ENCODE assay signal across 8 cellular contexts in genomic region chr11:57530596-57531507, GRCh38. TPM values are rescaled to one million over a fixed set of nuclear protein-coding genes. Genes with fewer than 3 reads are reported as not detected.
DNase-seq lines count a peak whose midpoint lies in the region; ATAC-seq lines count a peak whose summit lies in the region.

TSS of gene TIMM10 (minus strand) at chr11:57530754. CDS start at chr11:57530189, 565 bp downstream.

- H3K36me3 ChIP-seq in rectal smooth muscle tissue (ENCODE audit: control insufficient read depth, insufficient read depth, low read length) (no peaks in the 10 kb centered on the region), aorta (ENCODE audit: control insufficient read depth in 1 of 2, insufficient read depth in 2 of 2, low read length in 1 of 2) (no peaks in the 10 kb centered on the region)

- DNase-seq in NCI-H2081 (lab: John Stamatoyannopoulos, UW), result peak; percentile 97 to 99
- peak; percentile 92 for DNase-seq in T1000 (lab: John Stamatoyannopoulos, UW)
- peak; percentile 98 for DNase-seq in astrocyte of the hippocampus (ENCODE audit: low read depth, low spot score)
- DNase-seq in hepatic stellate cell (ENCODE audit: low spot score), result peak; percentile 88
- peak; percentile 96 to 97 for DNase-seq in aorta

- peaks cover 10% of the 10 kb centered on the region for H3K4me1 ChIP-seq in rectal smooth muscle tissue (ENCODE audit: control insufficient read depth, insufficient read depth, low read length)
- no peaks in the 10 kb centered on the region for H3K4me1 ChIP-seq in aorta (ENCODE audit: control insufficient read depth in 1 of 2, insufficient read depth in 2 of 2, low read length in 2 of 2)

- peak within 1 kb of the TSS; percentile 65 for H3K27ac ChIP-seq in rectal smooth muscle tissue (ENCODE audit: low read depth, low read length)
- no peak within 1 kb of the TSS for H3K27ac ChIP-seq in aorta (ENCODE audit: low read depth in 1 of 2, low read length in 2 of 2)

- no peaks in the 10 kb centered on the region for H3K27me3 ChIP-seq in rectal smooth muscle tissue (ENCODE audit: control insufficient read depth, insufficient read depth, low read length)
- H3K27me3 ChIP-seq in aorta (ENCODE audit: control insufficient read depth in 1 of 2, insufficient read depth in 2 of 2, low read length in 1 of 2), result no peaks in the 10 kb centered on the region

- ATAC-seq in GM18508 (IDR thresholded peaks at IDR 0.05; ENCODE audit: insufficient read depth, unreplicated experiment) (peak; percentile 97), HG03025 (IDR thresholded peaks at IDR 0.05; ENCODE audit: low FRiP score, unreplicated experiment) (peak; percentile 97), aorta (ENCODE audit: low FRiP score) (peak; percentile 96)

- intact Hi-C loops in aorta (cut with DNase I), result loop anchor here in 1 of 2 donors (2.0 to 5.0 kb wide), 2 partner anchors 126 to 194 kb away; partner anchors contain the start of genes CLP1, P2RX3 and SSRP1

- WGBS in aorta, 2 donors, result 0% methylated on average over 49 of the region's 49 CpGs

- H3K9ac ChIP-seq in rectal smooth muscle tissue (ENCODE audit: low read length), result peak within 1 kb of the TSS; percentile 33

- no peaks in the 10 kb centered on the region for H3K9me3 ChIP-seq in aorta (ENCODE audit: control insufficient read depth, low read length)

- H3K4me3 ChIP-seq in rectal smooth muscle tissue (ENCODE audit: low read length), result peak within 1 kb of the TSS; percentile 86
- peak within 1 kb of the TSS; percentile 62 to 63 for H3K4me3 ChIP-seq in aorta (ENCODE audit: low read length in 2 of 2)

RNA-seq across cellular contexts. Expression of gene TIMM10, which starts in this region (rescaled TPM):
- 10 to 100 TPM; 30.8 to 40.0 TPM for total RNA-seq in aorta
- 10 to 100 TPM; 34.7 to 71.1 TPM for polyA plus RNA-seq in aorta
